9 cellular contexts compared by ENCODE assay signal in the genomic region with DNA sequence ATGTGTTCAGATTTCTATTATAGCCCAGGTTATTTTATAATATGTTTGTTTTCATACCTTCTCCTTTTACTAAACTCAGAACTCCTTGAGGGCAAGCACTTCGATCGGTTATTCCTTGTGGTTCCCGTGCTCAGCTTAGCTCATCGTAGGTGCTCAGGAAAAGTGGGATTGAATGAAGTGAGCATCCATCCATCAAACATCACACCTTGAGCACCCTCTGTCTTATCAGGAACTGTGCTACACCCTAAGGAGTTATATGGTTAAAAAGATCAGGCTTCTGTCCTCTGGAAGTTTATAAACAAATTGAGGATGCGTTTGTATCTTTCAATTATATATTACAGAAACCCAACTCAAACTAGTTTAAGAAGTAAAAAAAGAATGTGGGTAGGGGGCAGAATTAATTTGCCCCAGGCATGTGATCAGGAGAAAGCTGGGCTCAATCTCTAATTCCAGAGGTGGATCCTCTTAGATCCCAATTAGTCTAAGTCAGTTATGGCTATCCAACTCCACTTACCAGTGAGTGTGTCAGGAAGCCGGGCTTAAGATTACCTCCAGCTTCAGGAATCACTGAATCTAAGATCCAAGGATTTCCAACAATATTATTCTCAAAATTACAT. TPM values are rescaled to one million over a fixed set of nuclear protein-coding genes. Genes with fewer than 3 reads are reported as not detected.
DNase-seq lines count a peak whose midpoint lies in the region.
"Had no signal": no experiment of that assay in that cellular context is flagged by ENCODE, and none has a peak within 500 bp of the region (broad histone marks: within the 10 kb centered on the region; RNA-seq: fewer than 3 reads in every experiment).

No MANE protein-coding gene starts in this region.

- no CpG with 5 or more reads among the region's 6 CpGs for WGBS in trophoblast cell (ENCODE audit: extremely low coverage, insufficient coverage, insufficient read length)

- H2BK5ac ChIP-seq in trophoblast cell (ENCODE audit: low read depth, low read length, poor library complexity): no peak overlapping the region

- H3K4ac ChIP-seq in trophoblast cell (ENCODE audit: low read depth, low read length): no peak overlapping the region

- peaks cover 0 to 2% of the 10 kb centered on the region in 2 experiments for H3K36me3 ChIP-seq in trophoblast cell (ENCODE audit: control insufficient read depth in 1 of 2, insufficient read depth in 2 of 2, low read length in 2 of 2)
- H3K36me3 ChIP-seq: neutrophil had no signal

- H3K23ac ChIP-seq in trophoblast cell (ENCODE audit: low read length): no peak overlapping the region

- H3K79me2 ChIP-seq in trophoblast cell (ENCODE audit: control insufficient read depth, insufficient read depth, low read length, poor library complexity): peaks cover 1% of the 10 kb centered on the region

- no peak overlapping the region for H3K18ac ChIP-seq in trophoblast cell (ENCODE audit: low read length)

- H3K9ac ChIP-seq in trophoblast cell (ENCODE audit: low read length): no peak overlapping the region

- H4K12ac ChIP-seq in trophoblast cell (ENCODE audit: low read depth, low read length): no peak overlapping the region

- H3K14ac ChIP-seq in trophoblast cell (ENCODE audit: low read length): no peak overlapping the region

- H2BK12ac ChIP-seq in trophoblast cell (ENCODE audit: low read length): no peak overlapping the region

- H2AK5ac ChIP-seq in trophoblast cell (ENCODE audit: low read length): no peak overlapping the region

- no peak overlapping the region for H4K91ac ChIP-seq in trophoblast cell (ENCODE audit: low read depth, low read length)

- H3K79me1 ChIP-seq in trophoblast cell (ENCODE audit: low read length): peaks cover 6% of the 10 kb centered on the region

- H3K9me3 ChIP-seq in trophoblast cell (ENCODE audit: insufficient read depth, low read depth, low read length): no peaks in the 10 kb centered on the region
- H3K9me3 ChIP-seq: neutrophil had no signal

- H2AFZ ChIP-seq in trophoblast cell (ENCODE audit: insufficient read depth, low read length, poor library complexity): no peak overlapping the region

- no peak overlapping the region for H3K4me3 ChIP-seq in trophoblast cell (ENCODE audit: low read depth, low read length)

- H3K27me3 ChIP-seq in trophoblast cell (ENCODE audit: insufficient read depth, low read length): no peaks in the 10 kb centered on the region

- DNase-seq in NCI-H1092 treated with DMSO at 0.1 percent for 48 hours (lab: John Stamatoyannopoulos, UW): peak; percentile 2
- no peak for DNase-seq in NCI-H1092 (lab: John Stamatoyannopoulos, UW)
- DNase-seq in NCI-H146 treated with DMSO at 0.1 percent for 48 hours (lab: John Stamatoyannopoulos, UW; ENCODE audit: unreplicated experiment): peak; percentile 22
- peak; percentile 30 for DNase-seq in cerebellar cortex (ENCODE audit: low spot score)
- peak; percentile 20 to 59 for DNase-seq in trophoblast cell
- DNase-seq in islet precursor cell: no peak
- no peak for DNase-seq in HK-2 (ENCODE audit: unreplicated experiment)
- no peak for DNase-seq in activated CD4-positive, CD25-positive, alpha-beta regulatory T cell treated with anti-CD3 and anti-CD28 coated beads, Interleukin-2, amount 50 U/mL, for 72 hours

- H3K4me2 ChIP-seq in trophoblast cell (ENCODE audit: low read length): no peak overlapping the region

- H4K8ac ChIP-seq in trophoblast cell (ENCODE audit: low read depth, low read length): no peak overlapping the region

- H2BK120ac ChIP-seq in trophoblast cell (ENCODE audit: insufficient read depth, low read length, poor library complexity): no peak overlapping the region

- H3K27ac ChIP-seq in trophoblast cell (ENCODE audit: low read depth, low read length): no peak overlapping the region
- H3K27ac ChIP-seq: neutrophil had no signal

- peaks cover 19 to 22% of the 10 kb centered on the region in 2 experiments for H3K4me1 ChIP-seq in trophoblast cell (ENCODE audit: control insufficient read depth in 1 of 2, insufficient read depth in 2 of 2, low read length in 2 of 2)

RNA-seq across cellular contexts. Expression of gene RRAS2, which starts 59.9 kb away (rescaled TPM):
- 51.8 and 54.1 TPM in 2 replicates for polyA plus RNA-seq in trophoblast cell (2013)

Comparison
In these comparisons a context has a peak if more than half of its experiments do, and no peak if none do; other contexts are left out.
1. DNase-seq: peak in NCI-H1092 treated with DMSO at 0.1 percent for 48 hours (single experiment), NCI-H146 treated with DMSO at 0.1 percent for 48 hours (single experiment), cerebellar cortex (single experiment) and trophoblast cell (2 of 2); none in NCI-H1092 (single experiment), islet precursor cell (single experiment), HK-2 (single experiment) and activated CD4-positive, CD25-positive, alpha-beta regulatory T cell treated with anti-CD3 and anti-CD28 coated beads, Interleukin-2, amount 50 U/mL, for 72 hours (single experiment).